ENCODE assay signal across 8 cellular contexts in the genomic region with DNA sequence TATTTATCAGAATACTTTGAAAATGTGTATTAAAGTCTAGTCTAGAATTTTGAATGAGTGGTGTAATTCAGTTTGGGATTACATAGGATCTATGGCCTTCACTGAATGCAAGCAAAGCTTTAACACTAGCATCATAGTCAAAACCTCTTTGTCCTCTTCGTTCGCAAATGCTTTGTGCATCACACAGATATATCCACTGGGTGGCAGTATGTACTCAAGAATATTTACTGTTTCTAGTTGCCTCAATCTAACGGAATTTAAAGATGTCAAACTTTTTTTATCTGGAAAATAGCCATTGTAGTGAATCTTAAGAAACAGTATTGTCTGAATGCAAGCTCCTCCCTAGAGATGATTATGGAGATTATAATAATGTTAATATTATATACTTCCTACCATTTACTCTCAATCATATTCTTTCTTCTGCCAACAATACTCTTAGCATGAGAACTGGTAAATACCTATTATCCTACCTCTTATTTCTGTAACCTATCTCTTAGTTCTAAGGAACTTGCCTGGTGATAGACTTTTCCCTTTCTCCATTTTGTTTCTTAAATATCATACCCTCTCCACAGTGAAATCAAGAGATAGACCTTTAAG.
DNase-seq lines count a peak whose midpoint lies in the region; ATAC-seq and TF ChIP-seq lines count a peak whose summit lies in the region.

No MANE protein-coding gene starts in this region.

- TF ChIP-seq CTCF in GM10266 (IDR thresholded peaks at IDR 0.05; ENCODE audit: control insufficient read depth, insufficient read depth, low read depth, missing control alignments) = peak; percentile 78

- no peak for ATAC-seq in HG02759 (IDR thresholded peaks at IDR 0.05; ENCODE audit: unreplicated experiment)

- DNase-seq in AG08395 (ENCODE audit: low spot score) (peak; percentile 50), GM10266 (ENCODE audit: extremely low spot score) (peak; percentile 45), NCI-H1417 (lab: John Stamatoyannopoulos, UW) (peak; percentile 25 to 80 (median 65)), T-helper 1 cell (peak in 3 of 5 donors; percentile 15 to 45 (median 17)), epidermal melanocyte (ENCODE audit: insufficient read length, low spot score) (peak; percentile 74), midbrain (lab: John Stamatoyannopoulos, UW) (peak; percentile 85), ecto neural progenitor cell (ENCODE audit: low spot score) (no peak)
